ENCODE assay signal across 12 cellular contexts in the genomic region with DNA sequence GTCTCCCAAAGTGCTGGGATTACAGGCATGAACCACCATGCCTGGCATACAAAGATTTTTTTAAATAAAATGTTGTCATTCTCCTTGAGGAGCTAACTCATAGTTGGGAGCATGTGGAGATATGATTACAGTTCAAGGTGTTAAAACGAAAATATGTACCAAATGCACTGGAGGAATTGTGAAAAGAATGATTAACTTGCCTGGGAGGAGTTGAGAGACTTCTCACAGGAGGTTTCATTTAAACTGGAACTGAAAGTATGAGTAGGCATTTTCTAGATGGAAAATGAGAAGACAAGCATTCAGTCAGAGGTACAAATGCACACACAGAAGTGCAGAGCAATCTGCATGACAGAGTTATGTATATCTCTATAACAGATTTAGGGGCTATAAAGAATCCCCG.
A peak's percentile ranks its signal among the peaks of the same experiment; 100 is the strongest.
DNase-seq lines count a peak whose midpoint lies in the region; ATAC-seq and TF ChIP-seq lines count a peak whose summit lies in the region.
"Had no signal": no experiment of that assay in that cellular context is flagged by ENCODE, and none has a peak within 500 bp of the region (broad histone marks: within the 10 kb centered on the region; RNA-seq: fewer than 3 reads in every experiment).

No MANE protein-coding gene starts in this region.

- no peaks in the 10 kb centered on the region for H3K9me2 ChIP-seq in hepatocyte (replicated peaks; ENCODE audit: insufficient read depth)

- H4K20me1 ChIP-seq in hepatocyte (ENCODE audit: insufficient read depth, poor library complexity, severe bottlenecking) (no peaks in the 10 kb centered on the region), mammary epithelial cell (ENCODE audit: insufficient read depth, low read length) (no peaks in the 10 kb centered on the region)

- H3K36me3 ChIP-seq in hepatocyte (replicated peaks; ENCODE audit: insufficient read depth, low read depth), result no peaks in the 10 kb centered on the region
- no peaks in the 10 kb centered on the region for H3K36me3 ChIP-seq in mammary epithelial cell (ENCODE audit: insufficient read depth, low read length)
- H3K36me3 ChIP-seq: right lobe of liver had no signal

- BruUV-seq in mammary epithelial cell (replicated peaks; lab: Mats Ljungman, UMichigan), result no TSS peak

- H2AFZ ChIP-seq in hepatocyte (no peak overlapping the region), mammary epithelial cell (ENCODE audit: low read depth, low read length) (no peak overlapping the region)

- whole genome bisulfite sequencing in hepatocyte (ENCODE audit: low lambda C conversion rate, missing lambda C conversion rate), result 93% methylated on average over 2 of the region's 2 CpGs
- WGBS in mammary epithelial cell (ENCODE audit: low coverage, missing lambda C conversion rate), result 62% methylated on average over 2 of the region's 2 CpGs

- no peak for DNase-seq in hepatocyte (ENCODE audit: low spot score)
- DNase-seq in mammary epithelial cell, result no peak
- DNase-seq: CD4-positive, alpha-beta memory T cell; NCI-H1092 treated with DMSO at 0.1 percent for 48 hours; right lobe of liver had no signal

- in situ Hi-C loops in mammary epithelial cell (cut with MboI; ENCODE audit: low sequenced_read_pairs in 2 of 2), result no loop called here

- H3K4me1 ChIP-seq in hepatocyte (ENCODE audit: insufficient read depth) (no peaks in the 10 kb centered on the region), mammary epithelial cell (ENCODE audit: insufficient read depth, low read length) (no peaks in the 10 kb centered on the region)
- H3K4me1 ChIP-seq: right lobe of liver had no signal

- peak overlapping the region; percentile 54 for H3K27ac ChIP-seq in angular gyrus (ENCODE audit: low read depth, low read length)
- H3K27ac ChIP-seq in hepatocyte, result no peak overlapping the region
- no peak overlapping the region for H3K27ac ChIP-seq in mammary epithelial cell (ENCODE audit: insufficient read depth, low read depth, low read length)
- H3K27ac ChIP-seq: right lobe of liver, SK-N-MC had no signal

- ATAC-seq in GM18858 (IDR thresholded peaks at IDR 0.05; ENCODE audit: unreplicated experiment) (peak; percentile 99), GM21529 (IDR thresholded peaks at IDR 0.05; ENCODE audit: unreplicated experiment) (peak; percentile 100), HG03139 (IDR thresholded peaks at IDR 0.05; ENCODE audit: unreplicated experiment) (peak; percentile 99), SK-N-SH treated with all-trans-retinoic acid at 6 μM for 48 hours (no peak)
- ATAC-seq in activated CD4-positive, CD25-positive, alpha-beta regulatory T cell treated with anti-CD3 and anti-CD28 coated beads, Interleukin-2, amount 50 U/mL, for 24 hours, result no peak

- H3K9ac ChIP-seq in mammary epithelial cell (ENCODE audit: insufficient read depth, low read length), result no peak overlapping the region

- dilution Hi-C loops in mammary epithelial cell (cut with HindIII; ENCODE audit: low sequenced_read_pairs), result no loop called here

- intact Hi-C loops in mammary epithelial cell (cut with micrococcal nuclease), result no loop called here

- no peaks in the 10 kb centered on the region for H3K27me3 ChIP-seq in hepatocyte
- H3K27me3 ChIP-seq in mammary epithelial cell (ENCODE audit: insufficient read depth, low read length), result peaks cover 5% of the 10 kb centered on the region
- H3K27me3 ChIP-seq: right lobe of liver had no signal

- H3K9me3 ChIP-seq in hepatocyte (ENCODE audit: low read depth) (no peaks in the 10 kb centered on the region), mammary epithelial cell (replicated peaks; ENCODE audit: insufficient read depth, low read length) (no peaks in the 10 kb centered on the region)
- H3K9me3 ChIP-seq: right lobe of liver had no signal

- H3K4me3 ChIP-seq in hepatocyte (no peak overlapping the region), mammary epithelial cell (replicated peaks in 1 of 3; ENCODE audit: insufficient read depth in 1 of 3, low read depth in 2 of 3, low read length in 3 of 3) (no peak overlapping the region)
- H3K4me3 ChIP-seq: right lobe of liver, SK-N-MC had no signal

- TF ChIP-seq CTCF in hepatocyte (IDR thresholded peaks at IDR 0.05; ENCODE audit: poor library complexity) (no peak), mammary epithelial cell (conservative IDR thresholded peaks at IDR 0.05 in 1 of 2, IDR thresholded peaks at IDR 0.05 in 1 of 2; ENCODE audit: extremely low read depth in 1 of 2, insufficient read depth in 1 of 2, low read depth in 1 of 2, low read length in 2 of 2) (no peak)

- CTCF ChIA-PET in mammary epithelial cell (lab: Charles Lee; ENCODE audit: low non-redundant PET), result no interaction called here

- H3K79me2 ChIP-seq in hepatocyte, result no peaks in the 10 kb centered on the region
- no peaks in the 10 kb centered on the region for H3K79me2 ChIP-seq in mammary epithelial cell (ENCODE audit: insufficient read depth, low read length)

- H3K4me2 ChIP-seq in hepatocyte (no peak overlapping the region), mammary epithelial cell (ENCODE audit: insufficient read depth, low read depth, low read length) (no peak overlapping the region)

TF ChIP-seq in SK-N-SH treated with all-trans-retinoic acid at 6 μM for 48 hours, 23 proteins besides CTCF, POLR2A, EP300 and RAD21 (continues in another document):
- TF ChIP-seq CSDC2 (CRISPR knock-in tag; IDR thresholded peaks at IDR 0.05), result no peak
- TF ChIP-seq CREB5 (CRISPR knock-in tag; IDR thresholded peaks at IDR 0.05; ENCODE audit: low read depth), result no peak
- TF ChIP-seq BACH2 (CRISPR knock-in tag; IDR thresholded peaks at IDR 0.05; ENCODE audit: borderline replicate concordance), result no peak
- no peak for TF ChIP-seq PATZ1 (CRISPR knock-in tag; IDR thresholded peaks at IDR 0.05; ENCODE audit: borderline replicate concordance)
- TF ChIP-seq RARB (CRISPR knock-in tag; IDR thresholded peaks at IDR 0.05), result no peak
- TF ChIP-seq ZNF565 (CRISPR knock-in tag; conservative IDR thresholded peaks at IDR 0.05; ENCODE audit: low read depth), result no peak
- no peak for TF ChIP-seq ZFP30 (CRISPR knock-in tag; IDR thresholded peaks at IDR 0.05)
- TF ChIP-seq, protein P1, sequence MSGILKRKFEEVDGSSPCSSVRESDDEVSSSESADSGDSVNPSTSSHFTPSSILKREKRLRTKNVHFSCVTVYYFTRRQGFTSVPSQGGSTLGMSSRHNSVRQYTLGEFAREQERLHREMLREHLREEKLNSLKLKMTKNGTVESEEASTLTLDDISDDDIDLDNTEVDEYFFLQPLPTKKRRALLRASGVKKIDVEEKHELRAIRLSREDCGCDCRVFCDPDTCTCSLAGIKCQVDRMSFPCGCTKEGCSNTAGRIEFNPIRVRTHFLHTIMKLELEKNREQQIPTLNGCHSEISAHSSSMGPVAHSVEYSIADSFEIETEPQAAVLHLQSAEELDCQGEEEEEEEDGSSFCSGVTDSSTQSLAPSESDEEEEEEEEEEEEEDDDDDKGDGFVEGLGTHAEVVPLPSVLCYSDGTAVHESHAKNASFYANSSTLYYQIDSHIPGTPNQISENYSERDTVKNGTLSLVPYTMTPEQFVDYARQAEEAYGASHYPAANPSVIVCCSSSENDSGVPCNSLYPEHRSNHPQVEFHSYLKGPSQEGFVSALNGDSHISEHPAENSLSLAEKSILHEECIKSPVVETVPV (CRISPR knock-in tag; IDR thresholded peaks at IDR 0.05), result no peak
- no peak for TF ChIP-seq GLIS3 (CRISPR knock-in tag; IDR thresholded peaks at IDR 0.05)
- no peak for TF ChIP-seq ZNF70 (CRISPR knock-in tag; IDR thresholded peaks at IDR 0.05)
- no peak for TF ChIP-seq ZNF8 (CRISPR knock-in tag; IDR thresholded peaks at IDR 0.05)
- no peak for TF ChIP-seq TOX (CRISPR knock-in tag; IDR thresholded peaks at IDR 0.05; ENCODE audit: borderline replicate concordance)
- no peak for TF ChIP-seq SNAI2 (CRISPR knock-in tag; IDR thresholded peaks at IDR 0.05)
- no peak for TF ChIP-seq ARNTL (CRISPR knock-in tag; IDR thresholded peaks at IDR 0.05; ENCODE audit: borderline replicate concordance, low read depth)
- no peak for TF ChIP-seq ZFP3 (CRISPR knock-in tag; IDR thresholded peaks at IDR 0.05)
- no peak for TF ChIP-seq PPARA (CRISPR knock-in tag; IDR thresholded peaks at IDR 0.05; ENCODE audit: borderline replicate concordance)

Comparison
In these comparisons a context has a peak if more than half of its experiments do, and no peak if none do; other contexts are left out.
1. ATAC-seq: peak in GM18858 (single experiment), GM21529 (single experiment) and HG03139 (single experiment); none in activated CD4-positive, CD25-positive, alpha-beta regulatory T cell treated with anti-CD3 and anti-CD28 coated beads, Interleukin-2, amount 50 U/mL, for 24 hours (0 of 2) and SK-N-SH treated with all-trans-retinoic acid at 6 μM for 48 hours (single experiment).